Comparison of ENCODE assay signal across 11 cellular contexts in genomic region chr5:163379298-163380155, GRCh38. TPM values are rescaled to one million over a fixed set of nuclear protein-coding genes. Genes with fewer than 3 reads are reported as not detected.
A peak's percentile ranks its signal among the peaks of the same experiment; 100 is the strongest.
DNase-seq lines count a peak whose midpoint lies in the region; ATAC-seq and TF ChIP-seq lines count a peak whose summit lies in the region.
"Had no signal": no experiment of that assay in that cellular context is flagged by ENCODE, and none has a peak within 500 bp of the region (broad histone marks: within the 10 kb centered on the region; RNA-seq: fewer than 3 reads in every experiment).

No MANE protein-coding gene starts in this region.

- no peaks in the 10 kb centered on the region for H3K36me3 ChIP-seq in HUES6 (ENCODE audit: control insufficient read depth, insufficient read depth, low read length)
- no peaks in the 10 kb centered on the region for H3K36me3 ChIP-seq in Peyer's patch

- H3K27ac ChIP-seq in AG04450 (ENCODE audit: low read depth, low read length) (no peak overlapping the region), HUES6 (ENCODE audit: low read depth, low read length) (peak overlapping the region; percentile 41), Peyer's patch (no peak overlapping the region)

- TF ChIP-seq CTCF in AG04450 (IDR thresholded peaks at IDR 0.05; ENCODE audit: low read depth, low read length) (no peak), Peyer's patch (IDR thresholded peaks at IDR 0.05) (no peak)

- no peak overlapping the region for H3K4me3 ChIP-seq in AG04450 (ENCODE audit: low read depth, low read length)
- no peak overlapping the region for H3K4me3 ChIP-seq in HUES6 (ENCODE audit: low read depth, low read length)
- H3K4me3 ChIP-seq in Peyer's patch, result no peak overlapping the region

- no peak overlapping the region for H3K9ac ChIP-seq in HUES6 (ENCODE audit: low read length)

- CTCF ChIA-PET in AG04450 (lab: Charles Lee), result interaction anchor here (1.2 to 1.5 kb wide), 2 partner anchors 29 to 31 kb away, joined by 8 to 12 read pairs; no protein-coding TSS in a partner anchor

- H3K27me3 ChIP-seq in AG04450 (ENCODE audit: control insufficient read depth, insufficient read depth, low read length) (no peaks in the 10 kb centered on the region), HUES6 (ENCODE audit: control insufficient read depth, insufficient read depth, low read length) (no peaks in the 10 kb centered on the region), Peyer's patch (no peaks in the 10 kb centered on the region)

- POLR2A ChIA-PET in AG04450 (lab: Yijun Ruan, JAX), result no interaction called here

- H3K4me1 ChIP-seq in HUES6 (ENCODE audit: control insufficient read depth, insufficient read depth, low read length), result peaks cover 21% of the 10 kb centered on the region
- H3K4me1 ChIP-seq in Peyer's patch, result peaks cover 0 to 5% (median 0%) of the 10 kb centered on the region in 4 donors

- DNase-seq in AG04450 (ENCODE audit: low read depth, low spot score) (peak; percentile 20), amniotic epithelial cell (ENCODE audit: low read depth) (peak; percentile 73), left lobe of liver (ENCODE audit: low spot score) (no peak), COR-L47 (lab: John Stamatoyannopoulos, UW) (no peak), Peyer's patch (no peak)
- DNase-seq: activated effector memory CD4-positive, alpha-beta T cell treated with anti-CD3 and anti-CD28 coated beads, Interleukin-2, amount 50 U/mL, for 16 hours; DMS153; H7 had no signal

- ATAC-seq in left lobe of liver (peak; percentile 48), GM21390 (IDR thresholded peaks at IDR 0.05; ENCODE audit: unreplicated experiment) (no peak), HG02763 (IDR thresholded peaks at IDR 0.05; ENCODE audit: unreplicated experiment) (no peak)

- H3K9me3 ChIP-seq in AG04450 (ENCODE audit: control insufficient read depth, insufficient read depth, low read length) (no peaks in the 10 kb centered on the region), HUES6 (ENCODE audit: control insufficient read depth, insufficient read depth, low read depth, low read length) (no peaks in the 10 kb centered on the region), Peyer's patch (no peaks in the 10 kb centered on the region)

- no peak for TF ChIP-seq POLR2A in Peyer's patch (IDR thresholded peaks at IDR 0.05)

RNA-seq across cellular contexts. Expression of gene CCNG1, which starts 57.9 kb away (rescaled TPM):
- polyA plus RNA-seq in AG04450 (2011; rRNA removed), result 236 and 325 TPM in 2 replicates
- 156 and 253 TPM in 2 replicates for polyA minus RNA-seq in AG04450 (2011; rRNA and poly(A)+ RNA removed)
- total RNA-seq in left lobe of liver, result 89.5 TPM
- 100 to 1,000 TPM; 213 to 306 (median 246) TPM for total RNA-seq in Peyer's patch

Comparison
In these comparisons a context has a peak if more than half of its experiments do, and no peak if none do; other contexts are left out.
1. DNase-seq: peak in AG04450 (single experiment) and amniotic epithelial cell (single experiment); none in left lobe of liver (single experiment), COR-L47 (single experiment) and Peyer's patch (0 of 3).